In genomic region chr16:28822520-28823290, GRCh38 we compare ENCODE assay signal across 8 cellular contexts. TPM values are rescaled to one million over a fixed set of nuclear protein-coding genes. Genes with fewer than 3 reads are reported as not detected.
DNase-seq lines count a peak whose midpoint lies in the region; ATAC-seq and TF ChIP-seq lines count a peak whose summit lies in the region.

ATXN2L (plus strand) TSS chr16:28822999; CDS start chr16:28823260, 261 bp downstream.

- ATAC-seq in GM18867 (IDR thresholded peaks at IDR 0.05; ENCODE audit: unreplicated experiment) (peak; percentile 44), HG03139 (IDR thresholded peaks at IDR 0.05; ENCODE audit: unreplicated experiment) (peak; percentile 45)

- peak; percentile 31 to 81 (median 55) for TF ChIP-seq POLR2A in spleen (IDR thresholded peaks at IDR 0.05)

- H3K27me3 ChIP-seq in A673 (replicated peaks; ENCODE audit: insufficient read depth, low read depth, low read length, poor library complexity), result no peaks in the 10 kb centered on the region
- no peaks in the 10 kb centered on the region for H3K27me3 ChIP-seq in spleen (replicated peaks in 1 of 7)

- H3K4me3 ChIP-seq in A673 (ENCODE audit: low read depth, low read length, poor library complexity, severe bottlenecking), result peak within 1 kb of the TSS; percentile 99
- H3K4me3 ChIP-seq in spleen, result peak within 1 kb of the TSS; percentile 92 to 100 (median 98)

- H3K27ac ChIP-seq in A673 (ENCODE audit: low read depth, low read length, poor library complexity, severe bottlenecking) (peak within 1 kb of the TSS; percentile 100), caudate nucleus (ENCODE audit: low read depth, low read length) (peak within 1 kb of the TSS; percentile 96), spleen (peak within 1 kb of the TSS; percentile 96 to 100 (median 99))

- CTCF ChIA-PET in A673 (lab: Charles Lee), result interaction anchor here (0.6 kb wide), 1 partner anchor 1138 kb away, joined by 4 read pairs; no protein-coding TSS in a partner anchor

- intact Hi-C loops in A673 (cut with micrococcal nuclease; ENCODE audit: unreplicated experiment), result no loop called here
- intact Hi-C loops in spleen (cut with DNase I; ENCODE audit: low total_unique reads), result loop anchor here (5.0 kb wide), 1 partner anchor 130 kb away; the partner anchor contains the start of gene NFATC2IP

- no peak for TF ChIP-seq CTCF in A673 (conservative IDR thresholded peaks at IDR 0.05; ENCODE audit: low read depth, low read length)
- TF ChIP-seq CTCF in spleen (IDR thresholded peaks at IDR 0.05 in 8 of 11, conservative IDR thresholded peaks at IDR 0.05 in 3 of 11), result peak in 6 of 11 experiments; percentile 29 to 50 (median 45)

- peaks cover 32% of the 10 kb centered on the region for H3K36me3 ChIP-seq in A673 (ENCODE audit: insufficient read depth, low read length, poor library complexity, severe bottlenecking)
- H3K36me3 ChIP-seq in spleen, result peaks cover 0 to 43% (median 27%) of the 10 kb centered on the region in 6 donors

- H3K9me3 ChIP-seq in A673 (ENCODE audit: low read depth, low read length, poor library complexity, severe bottlenecking) (no peaks in the 10 kb centered on the region), spleen (no peaks in the 10 kb centered on the region)

- no TSS peak for BruUV-seq in A673 (replicated peaks; lab: Mats Ljungman, UMichigan)

- POLR2A ChIA-PET in A673 (lab: Charles Lee; ENCODE audit: low non-redundant PET), result interaction anchor here (0.5 to 1.0 kb wide), 6 partner anchors 36 to 1235 kb away, joined by 3 to 11 read pairs (median 6); no protein-coding TSS in a partner anchor

- H3K4me1 ChIP-seq in A673 (ENCODE audit: insufficient read depth, low read length, poor library complexity, severe bottlenecking) (peaks cover 26% of the 10 kb centered on the region), spleen (peaks cover 13 to 62% (median 33%) of the 10 kb centered on the region in 6 donors)

- WGBS in spleen, 5 donors, result 0 to 2% (median 1%) methylated on average over 47 to 86 of the region's 91 CpGs

- peak; percentile 98 for DNase-seq in A673 (ENCODE audit: low spot score)
- peak; percentile 91 for DNase-seq in NCI-H226
- DNase-seq in activated CD4-positive, CD25-positive, alpha-beta regulatory T cell (lab: John Stamatoyannopoulos, UW), result peak; percentile 83 to 89 (median 86)
- DNase-seq in caudate nucleus (lab: John Stamatoyannopoulos, UW), result peak in 60 of 61 donors; percentile 61 to 96 (median 87)
- peak; percentile 95 for DNase-seq in inferior parietal cortex (ENCODE audit: extremely low spot score)
- DNase-seq in spleen, result peak; percentile 99

RNA-seq across cellular contexts. Expression of gene ATXN2L, which starts in this region (rescaled TPM):
- total RNA-seq in A673 (2021) (330 and 335 TPM in 2 replicates), spleen (100 to 1,000 TPM; 113 to 179 (median 161) TPM)
- 10 to 100 TPM; 43.8 to 85.8 (median 61.9) TPM for polyA plus RNA-seq in spleen

Comparison
In these comparisons a context has a peak if more than half of its experiments do, and no peak if none do; other contexts are left out.
1. Peak in every context shown above with its lines: DNase-seq, ATAC-seq, H3K4me3 ChIP-seq and H3K27ac ChIP-seq.